ENCODE assay signal across 13 cellular contexts in the genomic region with DNA sequence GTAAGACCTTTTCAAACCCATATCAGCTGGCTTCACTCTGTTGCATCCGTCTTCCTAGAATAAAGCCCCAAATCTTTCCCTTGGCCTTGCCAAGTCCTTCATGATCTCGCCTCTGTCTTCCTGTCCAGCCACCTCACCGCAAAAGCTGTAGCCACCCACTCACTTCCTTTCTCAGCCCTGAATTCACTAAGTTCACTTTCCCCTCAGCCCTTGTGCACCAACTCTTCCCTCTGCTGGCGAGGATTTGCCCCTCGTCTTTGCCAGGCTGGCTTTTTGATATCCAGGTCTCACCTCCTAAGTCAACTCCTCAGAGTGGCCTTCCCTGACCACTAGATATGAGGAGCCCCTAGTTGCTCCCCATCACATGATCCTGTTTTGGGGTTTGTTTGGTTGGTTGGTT. TPM values are rescaled to one million over a fixed set of nuclear protein-coding genes. Genes with fewer than 3 reads are reported as not detected.
DNase-seq lines count a peak whose midpoint lies in the region; ATAC-seq, FAIRE-seq and TF ChIP-seq lines count a peak whose summit lies in the region.
"Had no signal": no experiment of that assay in that cellular context is flagged by ENCODE, and none has a peak within 500 bp of the region (broad histone marks: within the 10 kb centered on the region; RNA-seq: fewer than 3 reads in every experiment).

No MANE protein-coding gene starts in this region.

- H3K36me3 ChIP-seq in K562 (ENCODE audit: control insufficient read depth, insufficient read depth, low read length) = no peaks in the 10 kb centered on the region
- H3K36me3 ChIP-seq: esophagus muscularis mucosa had no signal

- TF ChIP-seq POLR2A in K562 (conservative IDR thresholded peaks at IDR 0.05) = no peak

- BruUV-seq in K562 (replicated peaks; lab: Mats Ljungman, UMichigan) = no TSS peak

- peaks cover 23% of the 10 kb centered on the region for H3K4me1 Mint-ChIP-seq in T-helper 2 cell treated with Interferon-gamma antibody and Interleukin-4, amounts not matched to agents 5 μg/mL and 100 μg/mL, for 36 hours (ENCODE audit: low read depth)
- H3K4me1 Mint-ChIP-seq in osteocyte (ENCODE audit: unreplicated experiment) = peaks cover 80% of the 10 kb centered on the region

- H3K4me2 ChIP-seq in K562 (ENCODE audit: insufficient read depth, low read length) = no peak overlapping the region

- ATAC-seq in K562 = no peak
- ATAC-seq: CD8-positive, alpha-beta T cell had no signal

- in situ Hi-C loops in K562 (cut with MboI) = no loop called here

- H3K36me3 Mint-ChIP-seq in T-helper 2 cell treated with Interferon-gamma antibody and Interleukin-4, amounts not matched to agents 5 μg/mL and 100 μg/mL, for 36 hours (ENCODE audit: low read depth) = no peaks in the 10 kb centered on the region
- no peaks in the 10 kb centered on the region for H3K36me3 Mint-ChIP-seq in osteocyte (ENCODE audit: unreplicated experiment)
- H3K36me3 Mint-ChIP-seq: CD8-positive, alpha-beta T cell had no signal

- peaks cover 10 to 17% of the 10 kb centered on the region in 2 experiments; a peak in 4 of 5 replicates for H3K4me1 ChIP-seq in K562 (replicated peaks in 1 of 2; ENCODE audit: control insufficient read depth in 2 of 2, insufficient read depth in 2 of 2, low read length in 2 of 2)

- H3K79me2 ChIP-seq in K562 (ENCODE audit: control insufficient read depth, insufficient read depth, low read length) = no peaks in the 10 kb centered on the region

- H3K27ac ChIP-seq in K562 (ENCODE audit: extremely low read depth, low read depth, low read length) = no peak overlapping the region
- H3K27ac ChIP-seq: esophagus muscularis mucosa had no signal

- CTCF ChIA-PET in K562 (lab: Yijun Ruan, JAX; ENCODE audit: low intra/inter-chr PET ratio) = no interaction called here

- H3K9me3 Mint-ChIP-seq in T-helper 2 cell treated with Interferon-gamma antibody and Interleukin-4, amounts not matched to agents 5 μg/mL and 100 μg/mL, for 36 hours = no peaks in the 10 kb centered on the region
- H3K9me3 Mint-ChIP-seq in osteocyte (ENCODE audit: unreplicated experiment) = no peaks in the 10 kb centered on the region
- H3K9me3 Mint-ChIP-seq: CD8-positive, alpha-beta T cell had no signal

- peak in 1 of 2 experiments; percentile 19; a peak in 1 of 4 replicates for TF ChIP-seq RAD21 in K562 (CRISPR knock-in tag; conservative IDR thresholded peaks at IDR 0.05 in 1 of 2, IDR thresholded peaks at IDR 0.05 in 1 of 2)

- no peaks in the 10 kb centered on the region for H3K9me3 ChIP-seq in K562 (replicated peaks; ENCODE audit: control insufficient read depth, insufficient read depth, low read depth, low read length)
- H3K9me3 ChIP-seq: esophagus muscularis mucosa had no signal

- peaks cover 3% of the 10 kb centered on the region; the same call in 1 of the 2 replicates for H4K20me1 ChIP-seq in K562 (replicated peaks; ENCODE audit: control insufficient read depth, insufficient read depth, low read length)

- peaks cover 14 to 34% of the 10 kb centered on the region in 2 experiments for H3K27me3 ChIP-seq in K562 (ENCODE audit: control insufficient read depth in 2 of 2, insufficient read depth in 2 of 2, low read length in 2 of 2)
- H3K27me3 ChIP-seq: esophagus muscularis mucosa had no signal

- H3K27ac Mint-ChIP-seq in T-helper 2 cell treated with Interferon-gamma antibody and Interleukin-4, amounts not matched to agents 5 μg/mL and 100 μg/mL, for 36 hours = no peak overlapping the region
- H3K27ac Mint-ChIP-seq in osteocyte (ENCODE audit: unreplicated experiment) = peak overlapping the region; percentile 33
- H3K27ac Mint-ChIP-seq: CD8-positive, alpha-beta T cell had no signal

- no peak overlapping the region for H3K9ac ChIP-seq in K562 (ENCODE audit: insufficient read depth in 1 of 2, low read depth in 2 of 2, low read length in 2 of 2)

- peak; percentile 27 for DNase-seq in T-helper 2 cell treated with Interferon-gamma antibody and Interleukin-4, amounts not matched to agents 5 μg/mL and 100 μg/mL, for 36 hours (ENCODE audit: low spot score)
- DNase-seq in T-helper 2 cell (no peak), M059J (ENCODE audit: low read depth) (peak; percentile 79), K562 (ENCODE audit: extremely low read depth in 1 of 4, low spot score in 3 of 4) (peak in 1 of 4 experiments; percentile 36), osteocyte (ENCODE audit: extremely low spot score, unreplicated experiment) (no peak), NCI-H2227 treated with DMSO at 0.1 percent for 48 hours (lab: John Stamatoyannopoulos, UW) (no peak), LoVo (ENCODE audit: low spot score) (no peak), NCI-H146 treated with DMSO at 0.1 percent for 48 hours (lab: John Stamatoyannopoulos, UW; ENCODE audit: unreplicated experiment) (no peak)
- DNase-seq: CD8-positive, alpha-beta T cell; H7; occipital lobe; stimulated activated naive CD4-positive, alpha-beta T cell had no signal

- TF ChIP-seq CTCF in K562 (IDR thresholded peaks at IDR 0.05 in 2 of 3, conservative IDR thresholded peaks at IDR 0.05 in 1 of 3; ENCODE audit: insufficient read depth in 2 of 3, low read depth in 1 of 3, low read length in 3 of 3) (peak in 2 of 3 experiments; percentile 6 to 7; a peak in 1 of 6 replicates), osteocyte (IDR thresholded peaks at IDR 0.05) (peak; percentile 21)

- no peak for FAIRE-seq in K562 (lab: Jason Lieb, UNC)

- no peak overlapping the region for H2AFZ ChIP-seq in K562 (ENCODE audit: low read depth, low read length)

- POLR2A ChIA-PET in K562 (lab: Yijun Ruan, JAX) = no interaction called here

- no peaks in the 10 kb centered on the region for H3K9me1 ChIP-seq in K562 (ENCODE audit: control insufficient read depth, insufficient read depth, low read length)

- intact Hi-C loops in K562 (cut with micrococcal nuclease) = no loop called here

- 0% methylated on average over 5 of the region's 5 CpGs for WGBS in K562 (ENCODE audit: insufficient coverage, low coverage, missing lambda C conversion rate)

- no peak overlapping the region for H3K4me3 ChIP-seq in K562
- H3K4me3 ChIP-seq: esophagus muscularis mucosa had no signal

- TF ChIP-seq EP300 in K562 (IDR thresholded peaks at IDR 0.05; ENCODE audit: low read length) = no peak

- no peak overlapping the region for H3K4me3 Mint-ChIP-seq in T-helper 2 cell treated with Interferon-gamma antibody and Interleukin-4, amounts not matched to agents 5 μg/mL and 100 μg/mL, for 36 hours
- H3K4me3 Mint-ChIP-seq in osteocyte (ENCODE audit: unreplicated experiment) = no peak overlapping the region
- H3K4me3 Mint-ChIP-seq: CD8-positive, alpha-beta T cell had no signal

- H3K27me3 Mint-ChIP-seq in T-helper 2 cell treated with Interferon-gamma antibody and Interleukin-4, amounts not matched to agents 5 μg/mL and 100 μg/mL, for 36 hours (ENCODE audit: low read depth) = peaks cover 40% of the 10 kb centered on the region
- H3K27me3 Mint-ChIP-seq in osteocyte (ENCODE audit: unreplicated experiment) = no peaks in the 10 kb centered on the region

TF ChIP-seq in K562, 482 proteins besides CTCF, POLR2A, EP300 and RAD21 (continues in another document):
- TF ChIP-seq POU5F1 (IDR thresholded peaks at IDR 0.05; ENCODE audit: borderline replicate concordance, low read depth, low read length, partially characterized antibody) (no peak), ATF1 (CRISPR knock-in tag; IDR thresholded peaks at IDR 0.05) (no peak), ATF1 (tag; IDR thresholded peaks at IDR 0.05) (no peak), MTA1 (IDR thresholded peaks at IDR 0.05; ENCODE audit: borderline replicate concordance) (no peak)

RNA-seq across cellular contexts. Expression of a gene that starts 3.9 kb away (rescaled TPM):
- 2.0 and 4.0 TPM in 2 replicates for total RNA-seq in M059J (2014; rRNA removed; shearing (Covaris generic))
- total RNA-seq in K562 (2011; cell fraction: chromatin; rRNA removed; ENCODE audit: low replicate concordance) = 0.44 TPM in 1 of 2 replicates, not detected in the other
- 0.13 and 0.17 TPM in 2 replicates for total RNA-seq in K562 (2011; cell fraction: nucleolus; rRNA removed)
- total RNA-seq in K562 (2011; cell fraction: nucleoplasm; rRNA removed) = not detected in 2 replicates
- total RNA-seq in K562 (2014; rRNA removed) (0.04 TPM in 1 of 2 replicates, not detected in the other), K562 (2014; rRNA removed; fragmentation: Illumina TruSeq; extraction: Trizol) (not detected in 2 replicates), K562 (2015; rRNA removed; fragmentation: Illumina TruSeq; extraction: Trizol) (0.08 TPM in 1 of 2 replicates, not detected in the other), K562 (2021) (0.54 and 0.60 TPM in 2 replicates), osteocyte (89.2 and 90.7 TPM in 2 replicates)
- polyA plus RNA-seq in K562 (2011; rRNA removed) (0.11 TPM in 1 of 2 replicates, not detected in the other), K562 (2014; fragmentation: Illumina TruSeq; extraction: Trizol) (not detected in 2 replicates), K562 (2014; fragmentation: Nextera tagmentation; extraction: Ambion mirVana) (not detected), K562 (2014; rRNA removed) (0.11 TPM in 1 of 2 replicates, not detected in the other)
- not detected in 2 replicates for polyA plus RNA-seq in K562 (2011; cell fraction: cytosol; rRNA removed)
- polyA plus RNA-seq in K562 (2011; cell fraction: nucleus; rRNA removed) = 0.31 and 0.36 TPM in 2 replicates
- 0.37 TPM in 1 of 2 replicates, not detected in the other for polyA plus RNA-seq in K562 (2012)
- polyA minus RNA-seq in K562 (2011; rRNA and poly(A)+ RNA removed) = not detected in 2 replicates
- polyA minus RNA-seq in K562 (2011; cell fraction: cytosol; rRNA and poly(A)+ RNA removed) = not detected in 2 replicates
- polyA minus RNA-seq in K562 (2011; cell fraction: nucleus; rRNA and poly(A)+ RNA removed) = not detected in 2 replicates

RNA-seq across cellular contexts. Expression of a gene that starts 56.4 kb away (rescaled TPM):
- 8.3 and 16.7 TPM in 2 replicates for total RNA-seq in M059J (2014; rRNA removed; shearing (Covaris generic))
- 0.42 and 2.8 TPM in 2 replicates for total RNA-seq in K562 (2011; cell fraction: chromatin; rRNA removed; ENCODE audit: low replicate concordance)
- total RNA-seq in K562 (2011; cell fraction: nucleolus; rRNA removed) = 1.2 and 2.5 TPM in 2 replicates
- 0.31 and 0.44 TPM in 2 replicates for total RNA-seq in K562 (2011; cell fraction: nucleoplasm; rRNA removed)
- total RNA-seq in K562 (2014; rRNA removed) (0.23 and 0.33 TPM in 2 replicates), K562 (2014; rRNA removed; fragmentation: Illumina TruSeq; extraction: Trizol) (0.04 TPM in 1 of 2 replicates, not detected in the other), K562 (2015; rRNA removed; fragmentation: Illumina TruSeq; extraction: Trizol) (0.22 and 0.23 TPM in 2 replicates), K562 (2021) (0.22 and 0.34 TPM in 2 replicates), osteocyte (8.2 and 8.4 TPM in 2 replicates)
- polyA plus RNA-seq in K562 (2011; rRNA removed) (0.14 and 0.38 TPM in 2 replicates), K562 (2014; fragmentation: Illumina TruSeq; extraction: Trizol) (0.07 and 0.11 TPM in 2 replicates), K562 (2014; fragmentation: Nextera tagmentation; extraction: Ambion mirVana) (not detected), K562 (2014; rRNA removed) (0.18 and 0.20 TPM in 2 replicates)
- 0.27 and 0.35 TPM in 2 replicates for polyA plus RNA-seq in K562 (2011; cell fraction: cytosol; rRNA removed)
- polyA plus RNA-seq in K562 (2011; cell fraction: nucleus; rRNA removed) = 2.0 and 3.4 TPM in 2 replicates
- polyA plus RNA-seq in K562 (2012) = 0.17 and 0.54 TPM in 2 replicates
- 0.09 and 0.53 TPM in 2 replicates for polyA minus RNA-seq in K562 (2011; rRNA and poly(A)+ RNA removed)
- 1.2 TPM in 1 of 2 replicates, not detected in the other for polyA minus RNA-seq in K562 (2011; cell fraction: cytosol; rRNA and poly(A)+ RNA removed)
- polyA minus RNA-seq in K562 (2011; cell fraction: nucleus; rRNA and poly(A)+ RNA removed) = 0.67 and 1.7 TPM in 2 replicates

Comparison
In these comparisons a context has a peak if more than half of its experiments do, and no peak if none do; other contexts are left out.
1. DNase-seq: peak in T-helper 2 cell treated with Interferon-gamma antibody and Interleukin-4, amounts not matched to agents 5 μg/mL and 100 μg/mL, for 36 hours (single experiment) and M059J (single experiment); none in T-helper 2 cell (0 of 5), osteocyte (single experiment), NCI-H2227 treated with DMSO at 0.1 percent for 48 hours (single experiment), LoVo (single experiment) and NCI-H146 treated with DMSO at 0.1 percent for 48 hours (single experiment).
2. RNA of a gene that starts 3.9 kb away (total RNA-seq): 89.2 to 90.7 TPM in osteocyte; 2.0 to 4.0 TPM in M059J and 0.04 to 0.60 TPM in K562; every median in the first group is over 10 times any median in the second.